27 cellular contexts compared by ENCODE assay signal in the genomic region with DNA sequence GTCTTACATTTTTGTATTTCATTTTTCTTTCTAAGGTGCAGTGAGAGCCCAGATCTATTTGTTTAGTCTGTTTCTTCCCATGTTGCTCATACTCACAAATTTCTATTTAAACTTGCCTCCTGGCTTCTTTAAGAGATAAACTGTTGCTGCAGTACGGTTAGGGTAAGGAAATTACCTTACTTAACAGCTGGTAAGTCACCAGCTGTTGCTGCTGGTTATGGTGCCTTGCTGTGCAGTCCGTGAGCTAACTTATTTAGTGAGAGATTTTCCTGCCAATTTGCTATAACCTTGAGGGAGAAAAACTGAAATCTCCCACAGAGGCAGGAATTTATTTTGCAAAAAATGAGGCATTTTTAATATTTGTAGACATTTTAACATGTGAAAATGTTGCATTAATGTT.
"Had no signal": no experiment of that assay in that cellular context is flagged by ENCODE, and none has a peak within 500 bp of the region (broad histone marks: within the 10 kb centered on the region; RNA-seq: fewer than 3 reads in every experiment).

No MANE protein-coding gene starts in this region.

- H3K36me3 ChIP-seq: adrenal gland, gastrocnemius medialis, heart left ventricle had no signal

- DNase-seq: activated CD4-positive, alpha-beta memory T cell treated with anti-CD3 and anti-CD28 coated beads, Interleukin-2, amount 10 ng/mL, durations not matched to agents 7 days and 5 days; activated CD4-positive, alpha-beta T cell treated with anti-CD3 and anti-CD28 coated beads for 1 hour; activated CD4-positive, alpha-beta T cell treated with anti-CD3 and anti-CD28 coated beads for 4 hours; activated CD4-positive, alpha-beta T cell treated with anti-CD3 and anti-CD28 coated beads, Interleukin-2, amount 10 ng/mL, durations not matched to agents 7 days and 5 days; activated CD4-positive, alpha-beta T cell treated with anti-CD3 and anti-CD28 coated beads, Interleukin-2, amount 50 U/mL, for 4 hours; activated effector memory CD4-positive, alpha-beta T cell treated with Interleukin-2 at 50 U/mL for 16 hours; activated gamma-delta T cell treated with Interleukin-2 at 50 U/mL for 16 hours; activated naive CD4-positive, alpha-beta T cell treated with anti-CD3 and anti-CD28 coated beads, Interleukin-2, amount 50 U/mL, for 16 hours; activated naive CD4-positive, alpha-beta T cell treated with Interleukin-2 at 50 U/mL for 16 hours; activated T-cell treated with anti-CD3 and anti-CD28 coated beads, Interleukin-2, amount 50 U/mL, for 4 hours; adrenal gland; amygdala; aorta; body of pancreas; caudate nucleus; cortex of kidney; dermis blood vessel endothelial cell; effector CD4-positive, alpha-beta T cell; effector memory CD8-positive, alpha-beta T cell; erythroblast; foreskin keratinocyte; gastrocnemius medialis; glutamatergic neuron; heart left ventricle; T-helper 2 cell had no signal

- H3K27ac ChIP-seq: body of pancreas, esophagus muscularis mucosa, foreskin keratinocyte, gastrocnemius medialis, heart left ventricle, VCaP had no signal

- H3K9me3 ChIP-seq: adrenal gland, body of pancreas, esophagus muscularis mucosa, gastrocnemius medialis, heart left ventricle had no signal

- H3K4me3 ChIP-seq: adrenal gland, body of pancreas, esophagus muscularis mucosa, gastrocnemius medialis, heart left ventricle had no signal

- H3K4me1 ChIP-seq: adrenal gland, body of pancreas, esophagus muscularis mucosa, gastrocnemius medialis, heart left ventricle had no signal

- H3K27me3 ChIP-seq: adrenal gland, body of pancreas, esophagus muscularis mucosa, foreskin keratinocyte, gastrocnemius medialis, heart left ventricle had no signal
